Comparison of ENCODE assay signal across 8 cellular contexts in the genomic region with DNA sequence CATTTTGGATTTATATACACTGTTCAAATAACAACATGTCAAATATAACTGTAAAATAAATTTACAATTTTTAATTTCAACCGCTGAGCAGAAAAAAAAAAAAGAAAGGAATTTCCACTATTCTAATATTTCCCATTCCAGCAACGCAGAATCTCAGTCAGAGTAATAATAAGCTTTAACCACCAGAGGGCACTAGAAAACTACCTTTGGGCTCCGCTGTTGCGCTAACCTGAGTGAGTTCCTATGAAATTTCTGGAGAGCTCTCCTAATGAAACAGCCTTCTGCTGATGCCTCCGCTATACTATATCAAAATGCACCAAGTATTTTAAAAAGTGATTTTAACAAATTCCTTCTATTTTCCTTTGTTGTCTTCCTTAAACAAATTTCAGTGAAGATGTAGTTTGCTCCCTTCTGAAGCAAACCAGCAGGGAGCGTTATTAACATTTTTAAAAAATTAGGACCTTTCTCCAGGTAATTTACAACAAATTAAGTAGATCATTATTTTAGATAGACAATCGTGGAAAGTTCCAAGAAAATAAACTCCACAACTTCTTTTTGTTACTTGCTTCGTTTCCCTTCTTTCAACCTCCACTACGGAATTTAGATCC. TPM values are rescaled to one million over a fixed set of nuclear protein-coding genes. Genes with fewer than 3 reads are reported as not detected.
A peak's percentile ranks its signal among the peaks of the same experiment; 100 is the strongest.
DNase-seq lines count a peak whose midpoint lies in the region; ATAC-seq and TF ChIP-seq lines count a peak whose summit lies in the region.

No MANE protein-coding gene starts in this region.

- H3K4me3 ChIP-seq in body of pancreas, result no peak overlapping the region

- no peaks in the 10 kb centered on the region for H3K4me1 ChIP-seq in body of pancreas

- peak; percentile 79 for ATAC-seq in GM21515 (IDR thresholded peaks at IDR 0.05; ENCODE audit: unreplicated experiment)
- ATAC-seq in body of pancreas, result peak; percentile 88

- H3K9me3 ChIP-seq in body of pancreas, result no peaks in the 10 kb centered on the region

- no peak for TF ChIP-seq POLR2A in body of pancreas (IDR thresholded peaks at IDR 0.05)

- no peaks in the 10 kb centered on the region for H3K36me3 ChIP-seq in body of pancreas (replicated peaks in 1 of 2; ENCODE audit: insufficient read depth in 1 of 2, low read depth in 2 of 2)

- 21 to 22% methylated on average over 9 of the region's 9 CpGs for WGBS in body of pancreas, 2 donors

- peak; percentile 59 to 83 (median 69) for TF ChIP-seq CTCF in body of pancreas (IDR thresholded peaks at IDR 0.05)

- H3K27me3 ChIP-seq in body of pancreas, result no peaks in the 10 kb centered on the region

- intact Hi-C loops in body of pancreas (cut with DNase I), result loop anchor here (10.0 kb wide), 1 partner anchor 702 kb away; no protein-coding TSS in a partner anchor

- DNase-seq in activated T-cell treated with anti-CD3 and anti-CD28 coated beads for 24 hours (ENCODE audit: low read depth) (peak; percentile 18), HS-5 (ENCODE audit: low read depth) (peak; percentile 31), OCI-M1 (lab: John Stamatoyannopoulos, UW) (peak; percentile 84), body of pancreas (peak; percentile 16 to 37 (median 30)), iPS-NIHi7 (ENCODE audit: extremely low spot score) (peak; percentile 61)
- DNase-seq in activated T-cell treated with anti-CD3 and anti-CD28 coated beads, Interleukin-2, amount 50 U/mL, for 48 hours, result no peak
- DNase-seq in stimulated activated CD8-positive, alpha-beta memory T cell treated with anti-CD3 and anti-CD28 coated beads, Interleukin-12 subunit alpha, Interleukin-12 subunit beta, amount 100 ng/mL, for 1 hour (ENCODE audit: low read depth), result peak; percentile 15

- no peak overlapping the region for H3K27ac ChIP-seq in body of pancreas

RNA-seq across cellular contexts. Expression of gene ERMN, which starts 23.0 kb away (rescaled TPM):
- total RNA-seq in body of pancreas, result under 1 TPM in 1 of 2 donors, not detected in 1; 0.26 TPM

RNA-seq across cellular contexts. Expression of gene GALNT5, which starts 45.1 kb away (rescaled TPM):
- total RNA-seq in body of pancreas, result 1 to 10 TPM in 1 of 2 donors, not detected in 1; 3.1 TPM

Comparison
In these comparisons a context has a peak if more than half of its experiments do, and no peak if none do; other contexts are left out.
1. DNase-seq: peak in activated T-cell treated with anti-CD3 and anti-CD28 coated beads for 24 hours (single experiment), HS-5 (single experiment), OCI-M1 (single experiment), body of pancreas (4 of 4), iPS-NIHi7 (single experiment) and stimulated activated CD8-positive, alpha-beta memory T cell treated with anti-CD3 and anti-CD28 coated beads, Interleukin-12 subunit alpha, Interleukin-12 subunit beta, amount 100 ng/mL, for 1 hour (single experiment); none in activated T-cell treated with anti-CD3 and anti-CD28 coated beads, Interleukin-2, amount 50 U/mL, for 48 hours (0 of 2).